Comparison of ENCODE assay signal across 1 cellular context in genomic region chr1:23103001-23103879, GRCh38.
A peak's percentile ranks its signal among the peaks of the same experiment; 100 is the strongest.
TF ChIP-seq lines count a peak whose summit lies in the region.

No MANE protein-coding gene starts in this region.

TF ChIP-seq in HCT116, 20 proteins besides CTCF, POLR2A, EP300 and RAD21 (continued from another document):
- TF ChIP-seq REST (IDR thresholded peaks at IDR 0.05; ENCODE audit: low read depth) (no peak), EGR1 (IDR thresholded peaks at IDR 0.05; ENCODE audit: low read depth) (peak; percentile 77), SRF (IDR thresholded peaks at IDR 0.05; ENCODE audit: low read depth) (peak; percentile 39; the same call in 1 of the 2 replicates), SP1 (IDR thresholded peaks at IDR 0.05; ENCODE audit: low read depth) (peak; percentile 47; the same call in 1 of the 2 replicates), FOSL1 (IDR thresholded peaks at IDR 0.05; ENCODE audit: low read depth) (peak; percentile 47; the same call in 1 of the 2 replicates), ELF1 (IDR thresholded peaks at IDR 0.05; ENCODE audit: borderline replicate concordance, low read depth) (no peak)
